8 cellular contexts compared by ENCODE assay signal in the genomic region with DNA sequence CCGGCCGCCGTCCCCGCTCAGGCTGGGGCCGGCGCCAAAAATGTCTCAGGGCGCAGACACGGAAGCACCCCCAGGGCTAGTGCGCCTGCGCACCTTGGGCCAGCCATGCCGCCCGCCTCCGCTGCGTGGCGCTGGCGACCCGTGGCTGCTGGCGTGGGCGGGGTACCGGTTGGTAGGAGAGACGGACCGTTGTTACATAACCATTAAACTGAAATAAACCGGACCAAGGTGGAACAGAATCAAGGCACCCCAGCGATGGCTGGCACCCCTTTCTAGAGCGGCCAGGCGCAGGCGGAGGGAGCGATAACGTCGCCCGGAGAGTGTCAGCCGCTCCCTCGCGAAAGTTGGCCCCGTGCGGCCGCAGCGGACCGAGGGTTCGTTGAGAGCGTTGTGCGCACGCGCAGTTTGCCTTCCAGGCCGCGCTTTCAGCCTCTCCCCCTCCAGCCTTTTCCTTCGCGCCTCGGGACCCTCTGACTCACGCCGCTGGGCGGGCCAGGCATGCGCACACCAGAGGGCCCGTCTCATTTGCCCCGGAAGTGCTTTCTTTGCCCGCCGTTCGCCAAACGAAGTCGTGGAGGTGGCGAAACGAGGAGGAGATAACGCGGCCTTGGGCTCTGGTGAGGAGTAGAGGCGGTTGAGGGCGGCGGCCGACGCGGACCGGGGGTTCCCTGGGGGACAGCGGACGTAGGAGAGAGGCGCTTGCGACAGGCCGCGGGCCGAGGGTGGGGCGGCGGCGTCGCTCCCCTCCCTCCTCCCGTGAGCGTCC. TPM values are rescaled to one million over a fixed set of nuclear protein-coding genes. Genes with fewer than 3 reads are reported as not detected.
DNase-seq lines count a peak whose midpoint lies in the region; ATAC-seq and TF ChIP-seq lines count a peak whose summit lies in the region.

A gene with protein sequence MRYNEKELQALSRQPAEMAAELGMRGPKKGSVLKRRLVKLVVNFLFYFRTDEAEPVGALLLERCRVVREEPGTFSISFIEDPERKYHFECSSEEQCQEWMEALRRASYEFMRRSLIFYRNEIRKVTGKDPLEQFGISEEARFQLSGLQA (minus strand): TSS at position 45 of the 766 bp plus-strand sequence. CDS start 81 bp downstream, outside the sequence.
A gene with protein sequence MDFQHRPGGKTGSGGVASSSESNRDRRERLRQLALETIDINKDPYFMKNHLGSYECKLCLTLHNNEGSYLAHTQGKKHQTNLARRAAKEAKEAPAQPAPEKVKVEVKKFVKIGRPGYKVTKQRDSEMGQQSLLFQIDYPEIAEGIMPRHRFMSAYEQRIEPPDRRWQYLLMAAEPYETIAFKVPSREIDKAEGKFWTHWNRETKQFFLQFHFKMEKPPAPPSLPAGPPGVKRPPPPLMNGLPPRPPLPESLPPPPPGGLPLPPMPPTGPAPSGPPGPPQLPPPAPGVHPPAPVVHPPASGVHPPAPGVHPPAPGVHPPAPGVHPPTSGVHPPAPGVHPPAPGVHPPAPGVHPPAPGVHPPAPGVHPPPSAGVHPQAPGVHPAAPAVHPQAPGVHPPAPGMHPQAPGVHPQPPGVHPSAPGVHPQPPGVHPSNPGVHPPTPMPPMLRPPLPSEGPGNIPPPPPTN (plus strand): TSS at position 540 of the 766 bp plus-strand sequence. CDS start 6,595 bp downstream, outside the sequence.

- H4K20me1 ChIP-seq in GM23338 (replicated peaks; ENCODE audit: insufficient read depth): peaks cover 41% of the 10 kb centered on the region

- H3K9me2 ChIP-seq in GM23338 (ENCODE audit: insufficient read depth): no peaks in the 10 kb centered on the region

- TF ChIP-seq CTCF in GM23338 (conservative IDR thresholded peaks at IDR 0.05; ENCODE audit: low read depth in 2 of 2): peak; percentile 81 to 96
- peak; percentile 99 for TF ChIP-seq CTCF in LNCAP (IDR thresholded peaks at IDR 0.05)

- peak within 1 kb of the TSS; percentile 94 for H3K27ac ChIP-seq in GM23338 (ENCODE audit: low read depth)

- peaks cover 42% of the 10 kb centered on the region for H3K4me1 Mint-ChIP-seq in GM23338
- H3K4me1 Mint-ChIP-seq in naive B cell: peaks cover 48 to 70% (median 67%) of the 10 kb centered on the region in 3 donors
- peaks cover 78% of the 10 kb centered on the region for H3K4me1 Mint-ChIP-seq in stimulated activated memory B cell treated with anti-CD40 and anti-IgM and Interleukin-4, amounts not matched to agents 10 μg/mL and 1 μg/mL and 100 μg/mL, for 72 hours

- peak within 1 kb of the TSS; percentile 98 for H3K4me3 Mint-ChIP-seq in GM23338
- H3K4me3 Mint-ChIP-seq in naive B cell: peak within 1 kb of the TSS; percentile 91 to 100 (median 98)
- H3K4me3 Mint-ChIP-seq in stimulated activated memory B cell treated with anti-CD40 and anti-IgM and Interleukin-4, amounts not matched to agents 10 μg/mL and 1 μg/mL and 100 μg/mL, for 72 hours: peak within 1 kb of the TSS; percentile 86

- H3K36me3 ChIP-seq in GM23338 (ENCODE audit: insufficient read depth): no peaks in the 10 kb centered on the region

- H2AFZ ChIP-seq in GM23338: peak within 1 kb of the TSS; percentile 90

- peak within 1 kb of the TSS; percentile 99 for H3K27ac Mint-ChIP-seq in GM23338
- H3K27ac Mint-ChIP-seq in naive B cell: peak within 1 kb of the TSS; percentile 97 to 99 (median 98)
- peak within 1 kb of the TSS; percentile 91 for H3K27ac Mint-ChIP-seq in stimulated activated memory B cell treated with anti-CD40 and anti-IgM and Interleukin-4, amounts not matched to agents 10 μg/mL and 1 μg/mL and 100 μg/mL, for 72 hours

- H3K79me2 ChIP-seq in GM23338 (replicated peaks; ENCODE audit: insufficient read depth): peaks cover 66% of the 10 kb centered on the region

- H3K4me3 ChIP-seq in GM23338: peak within 1 kb of the TSS; percentile 96

- DNase-seq in ELF-1 (ENCODE audit: low read depth, low spot score) (peak; percentile 99), GM23338 (ENCODE audit: low spot score) (peak; percentile 98), RPMI8226 (peak; percentile 98), fibroblast of gingiva (ENCODE audit: low read depth) (peak; percentile 96), naive B cell (peak; percentile 100)
- peak; percentile 92 to 97 for DNase-seq in activated T-helper 1 cell treated with anti-CD3 and anti-CD28 coated beads, Interleukin-2, amount 50 U/mL, for 16 hours (ENCODE audit: low read depth in 1 of 2, low spot score in 1 of 2)

- H3K27me3 ChIP-seq in GM23338 (ENCODE audit: insufficient read depth): no peaks in the 10 kb centered on the region

- peaks cover 15% of the 10 kb centered on the region; the same call in 2 of the 3 replicates for H3K9me3 Mint-ChIP-seq in GM23338
- H3K9me3 Mint-ChIP-seq in naive B cell: peaks cover 0 to 4% (median 0%) of the 10 kb centered on the region in 7 donors
- no peaks in the 10 kb centered on the region for H3K9me3 Mint-ChIP-seq in stimulated activated memory B cell treated with anti-CD40 and anti-IgM and Interleukin-4, amounts not matched to agents 10 μg/mL and 1 μg/mL and 100 μg/mL, for 72 hours

- peaks cover 43% of the 10 kb centered on the region for H3K36me3 Mint-ChIP-seq in GM23338 (ENCODE audit: low read depth)
- no peaks in the 10 kb centered on the region for H3K36me3 Mint-ChIP-seq in naive B cell
- H3K36me3 Mint-ChIP-seq in stimulated activated memory B cell treated with anti-CD40 and anti-IgM and Interleukin-4, amounts not matched to agents 10 μg/mL and 1 μg/mL and 100 μg/mL, for 72 hours: peaks cover 46% of the 10 kb centered on the region

- H3F3A ChIP-seq in GM23338 (replicated peaks; ENCODE audit: low read depth): peaks cover 26% of the 10 kb centered on the region; the same call in 1 of the 2 replicates

- ATAC-seq in GM23338 (peak; percentile 73), naive B cell (ENCODE audit: low read depth in 2 of 2) (peak; percentile 80)
- peak; percentile 91 for ATAC-seq in stimulated activated memory B cell treated with anti-CD40 and anti-IgM and Interleukin-4, amounts not matched to agents 10 μg/mL and 1 μg/mL and 100 μg/mL, for 72 hours

- H3K27me3 Mint-ChIP-seq in GM23338 (ENCODE audit: insufficient read depth, low read depth, poor library complexity): peaks cover 22% of the 10 kb centered on the region
- no peaks in the 10 kb centered on the region for H3K27me3 Mint-ChIP-seq in naive B cell
- no peaks in the 10 kb centered on the region for H3K27me3 Mint-ChIP-seq in stimulated activated memory B cell treated with anti-CD40 and anti-IgM and Interleukin-4, amounts not matched to agents 10 μg/mL and 1 μg/mL and 100 μg/mL, for 72 hours

- peak within 1 kb of the TSS; percentile 97 for H3K4me2 ChIP-seq in GM23338

- peaks cover 32% of the 10 kb centered on the region for H3K4me1 ChIP-seq in GM23338 (ENCODE audit: insufficient read depth)

TF ChIP-seq in GM23338, 12 proteins besides CTCF, POLR2A, EP300 and RAD21 (continues in another document):
- TF ChIP-seq ZNF331 (CRISPR knock-in tag; IDR thresholded peaks at IDR 0.05; ENCODE audit: low read depth) (no peak), ZNF114 (CRISPR knock-in tag; IDR thresholded peaks at IDR 0.05) (no peak), EZH2phosphoT487 (IDR thresholded peaks at IDR 0.05; ENCODE audit: unreplicated experiment) (no peak)

RNA-seq across cellular contexts. Expression of the first gene that starts in this region (rescaled TPM):
- total RNA-seq in GM23338 (2014; rRNA removed; shearing (Covaris generic)): 175 and 210 TPM in 2 replicates
- polyA plus RNA-seq in GM23338 (2016; fragmentation: Nextera tagmentation; extraction: Ambion mirVana) (142 and 146 TPM in 2 replicates), naive B cell (ENCODE audit: low read depth in 6 of 6) (100 to 1,000 TPM in 5 of 6 donors, 10 to 100 TPM in 1; 98.9 to 148 (median 126) TPM)

RNA-seq across cellular contexts. Expression of the second gene that starts in this region (rescaled TPM):
- total RNA-seq in GM23338 (2014; rRNA removed; shearing (Covaris generic)): 79.1 and 128 TPM in 2 replicates
- polyA plus RNA-seq in GM23338 (2016; fragmentation: Nextera tagmentation; extraction: Ambion mirVana): 67.7 and 76.0 TPM in 2 replicates
- 10 to 100 TPM; 13.1 to 37.2 (median 20.3) TPM for polyA plus RNA-seq in naive B cell (ENCODE audit: low read depth in 6 of 6)

Comparison
In these comparisons a context has a peak if more than half of its experiments do, and no peak if none do; other contexts are left out.
1. Peak in every context shown above with its lines: DNase-seq, ATAC-seq, H3K4me3 ChIP-seq and H3K27ac ChIP-seq.